8 cellular contexts compared by ENCODE assay signal in the genomic region with DNA sequence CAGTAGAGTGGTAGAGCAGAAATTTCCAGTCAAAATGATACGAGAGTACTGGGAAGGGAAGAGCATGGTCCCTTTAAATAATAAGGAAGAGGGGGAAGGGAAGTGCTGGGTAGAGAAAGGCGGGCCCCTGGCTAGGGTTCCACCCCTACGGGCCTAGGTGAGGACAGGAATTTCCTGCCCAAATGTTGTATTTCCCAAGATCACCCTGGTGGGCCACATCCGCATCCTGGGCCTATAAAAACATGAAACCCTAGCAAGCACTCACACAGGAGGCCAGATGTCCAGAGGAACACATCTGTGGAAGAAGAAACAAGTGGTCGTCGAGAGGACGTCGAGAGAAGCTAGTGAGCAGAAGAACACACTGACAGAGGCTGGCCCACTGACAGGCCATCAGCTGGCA.
"Had no signal": no experiment of that assay in that cellular context is flagged by ENCODE, and none has a peak within 500 bp of the region (broad histone marks: within the 10 kb centered on the region; RNA-seq: fewer than 3 reads in every experiment).

No MANE protein-coding gene starts in this region.

- H2AFZ ChIP-seq: GM23248 had no signal

- DNase-seq: GM23248, GOT3, H9, HCEC 1CT, KBM-7 had no signal

- H3K27ac ChIP-seq: GM23248 had no signal

- FAIRE-seq: H54, HTR-8/SVneo had no signal

- H3K9ac ChIP-seq: GM23248 had no signal

- H3K4me3 Mint-ChIP-seq: H9, IgD-negative memory B cell had no signal

- H3K27me3 Mint-ChIP-seq: IgD-negative memory B cell had no signal

- H3K9me3 Mint-ChIP-seq: H9, IgD-negative memory B cell had no signal

- H3K4me3 ChIP-seq: GM23248 had no signal

- H3K27ac Mint-ChIP-seq: IgD-negative memory B cell had no signal
